Comparison of ENCODE assay signal across 1 cellular context in the genomic region with DNA sequence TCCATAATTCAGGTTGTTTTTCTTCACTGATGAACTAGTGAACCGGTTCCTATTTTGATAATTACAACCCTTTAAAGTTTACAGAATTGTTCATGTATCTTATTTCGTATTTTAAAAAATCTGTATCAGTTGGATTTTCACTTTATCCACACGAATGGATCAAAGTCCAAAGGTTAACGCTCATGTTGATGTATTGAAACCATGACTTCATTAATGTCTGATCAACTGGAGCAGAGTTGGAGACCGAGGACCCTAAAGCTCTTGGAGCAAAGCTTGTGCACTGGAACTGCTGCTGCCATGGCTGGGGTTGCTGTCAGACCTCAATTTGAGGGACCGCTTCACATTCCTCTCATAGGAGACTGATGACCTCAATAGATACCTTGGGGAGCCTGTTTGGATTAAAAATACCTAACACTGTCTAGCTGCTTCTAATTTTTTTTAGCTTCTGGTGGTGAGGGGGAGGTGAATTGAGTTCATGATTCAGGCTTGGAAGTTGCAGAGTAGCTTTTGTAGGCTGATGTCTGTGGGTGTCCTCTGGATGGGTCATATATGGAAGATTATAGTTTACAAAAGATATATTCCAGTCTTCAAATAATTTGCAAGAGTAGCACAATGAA.
TF ChIP-seq lines count a peak whose summit lies in the region.

No MANE protein-coding gene starts in this region.

TF ChIP-seq in IMR-90, 13 proteins besides CTCF, POLR2A, EP300 and RAD21:
- TF ChIP-seq NFE2L2 (IDR thresholded peaks at IDR 0.05; ENCODE audit: low read depth, low read length): no peak
TF ChIP-seq in IMR-90: peak in this region for 0.
